ENCODE assay signal across 19 cellular contexts in the genomic region with DNA sequence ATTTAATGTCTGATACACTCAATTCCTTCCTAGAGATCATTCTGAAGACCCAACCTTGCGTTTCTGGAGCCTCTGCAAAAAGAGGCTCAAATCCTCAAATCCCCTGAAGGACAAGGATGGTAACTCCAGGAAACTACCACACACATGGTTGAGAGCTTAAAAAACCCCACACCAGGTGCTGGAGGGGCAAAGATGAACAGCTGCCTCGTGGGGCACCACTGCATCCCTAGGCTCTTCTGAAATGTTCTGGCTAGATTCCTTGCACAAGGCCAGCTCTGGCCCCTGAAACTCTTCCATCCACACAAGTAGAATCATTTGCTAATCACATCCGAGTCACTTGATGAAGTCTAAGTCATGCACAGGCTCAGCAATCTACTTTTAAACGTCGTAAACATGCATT.
DNase-seq lines count a peak whose midpoint lies in the region; ATAC-seq, FAIRE-seq and TF ChIP-seq lines count a peak whose summit lies in the region.
"Had no signal": no experiment of that assay in that cellular context is flagged by ENCODE, and none has a peak within 500 bp of the region (broad histone marks: within the 10 kb centered on the region; RNA-seq: fewer than 3 reads in every experiment).

No MANE protein-coding gene starts in this region.

- POLR2A ChIA-PET in activated CD4-positive, alpha-beta memory T cell treated with anti-CD3 and anti-CD28 coated beads, Interleukin-2, amount 10 ng/mL, durations not matched to agents 7 days and 5 days (lab: Charles Lee): no interaction called here

- H3K4me3 Mint-ChIP-seq in natural killer cell: no peak overlapping the region
- H3K4me3 Mint-ChIP-seq in natural killer cell treated with Interleukin-12 subunit alpha and Interleukin-12 subunit beta and Interleukin-15 and Interleukin-18, amount 100 ng/mL, for 72 hours: no peak overlapping the region
- H3K4me3 Mint-ChIP-seq in activated CD4-positive, alpha-beta memory T cell treated with anti-CD3 and anti-CD28 coated beads, Interleukin-2, amount 10 ng/mL, durations not matched to agents 7 days and 5 days: no peak overlapping the region
- H3K4me3 Mint-ChIP-seq: B cell; CD4-positive, alpha-beta memory T cell had no signal

- ATAC-seq in natural killer cell (no peak), HG02588 (IDR thresholded peaks at IDR 0.05; ENCODE audit: unreplicated experiment) (no peak)
- ATAC-seq in natural killer cell treated with Interleukin-12 subunit alpha and Interleukin-12 subunit beta and Interleukin-15 and Interleukin-18, amount 100 ng/mL, for 72 hours: no peak

- H3K4me1 Mint-ChIP-seq in natural killer cell: peaks cover 0 to 3% of the 10 kb centered on the region in 2 donors
- peaks cover 0 to 2% of the 10 kb centered on the region in 2 donors for H3K4me1 Mint-ChIP-seq in natural killer cell treated with Interleukin-12 subunit alpha and Interleukin-12 subunit beta and Interleukin-15 and Interleukin-18, amount 100 ng/mL, for 72 hours (ENCODE audit: low read depth in 2 of 2)
- H3K4me1 Mint-ChIP-seq in activated CD4-positive, alpha-beta memory T cell treated with anti-CD3 and anti-CD28 coated beads, Interleukin-2, amount 10 ng/mL, durations not matched to agents 7 days and 5 days: no peaks in the 10 kb centered on the region
- H3K4me1 Mint-ChIP-seq: B cell had no signal

- intact Hi-C loops in natural killer cell (cut with micrococcal nuclease): no loop called here

- DNase-seq in natural killer cell: no peak
- DNase-seq in natural killer cell treated with Interleukin-12 subunit alpha and Interleukin-12 subunit beta and Interleukin-15 and Interleukin-18, amount 100 ng/mL, for 72 hours (ENCODE audit: low spot score): no peak
- DNase-seq in RCC 7860 (ENCODE audit: low spot score): peak; percentile 2
- DNase-seq in myocyte (ENCODE audit: low read depth): peak; percentile 23
- no peak for DNase-seq in activated CD4-positive, alpha-beta memory T cell treated with anti-CD3 and anti-CD28 coated beads, Interleukin-2, amount 10 ng/mL, durations not matched to agents 7 days and 5 days
- DNase-seq in AML-193 (lab: John Stamatoyannopoulos, UW): no peak
- DNase-seq: ACHN; C1 segment of cervical spinal cord; CD4-positive, alpha-beta memory T cell; COR-L47; DMS153; DMS79 treated with DMSO at 0.1 percent for 48 hours; EL had no signal

- H3K36me3 Mint-ChIP-seq in natural killer cell: no peaks in the 10 kb centered on the region
- H3K36me3 Mint-ChIP-seq in natural killer cell treated with Interleukin-12 subunit alpha and Interleukin-12 subunit beta and Interleukin-15 and Interleukin-18, amount 100 ng/mL, for 72 hours: peaks cover 6% of the 10 kb centered on the region
- H3K36me3 Mint-ChIP-seq in activated CD4-positive, alpha-beta memory T cell treated with anti-CD3 and anti-CD28 coated beads, Interleukin-2, amount 10 ng/mL, durations not matched to agents 7 days and 5 days (ENCODE audit: low read depth): peaks cover 47% of the 10 kb centered on the region

- no peaks in the 10 kb centered on the region for H3K27me3 Mint-ChIP-seq in natural killer cell (ENCODE audit: low read depth in 2 of 2)
- H3K27me3 Mint-ChIP-seq in natural killer cell treated with Interleukin-12 subunit alpha and Interleukin-12 subunit beta and Interleukin-15 and Interleukin-18, amount 100 ng/mL, for 72 hours: no peaks in the 10 kb centered on the region
- no peaks in the 10 kb centered on the region for H3K27me3 Mint-ChIP-seq in activated CD4-positive, alpha-beta memory T cell treated with anti-CD3 and anti-CD28 coated beads, Interleukin-2, amount 10 ng/mL, durations not matched to agents 7 days and 5 days
- H3K27me3 Mint-ChIP-seq: B cell; CD4-positive, alpha-beta memory T cell had no signal

- FAIRE-seq in RCC 7860 (lab: Jason Lieb, UNC): no peak
- FAIRE-seq: D721Med, G401.6, GM12891, H1 had no signal

- CTCF ChIA-PET in activated CD4-positive, alpha-beta memory T cell treated with anti-CD3 and anti-CD28 coated beads, Interleukin-2, amount 10 ng/mL, durations not matched to agents 7 days and 5 days (lab: Charles Lee): no interaction called here

- TF ChIP-seq CTCF in natural killer cell (IDR thresholded peaks at IDR 0.05): no peak

- H3K27ac Mint-ChIP-seq in natural killer cell: peak overlapping the region; percentile 0 to 35
- no peak overlapping the region for H3K27ac Mint-ChIP-seq in natural killer cell treated with Interleukin-12 subunit alpha and Interleukin-12 subunit beta and Interleukin-15 and Interleukin-18, amount 100 ng/mL, for 72 hours
- no peak overlapping the region for H3K27ac Mint-ChIP-seq in activated CD4-positive, alpha-beta memory T cell treated with anti-CD3 and anti-CD28 coated beads, Interleukin-2, amount 10 ng/mL, durations not matched to agents 7 days and 5 days
- H3K27ac Mint-ChIP-seq: B cell had no signal

- no peaks in the 10 kb centered on the region for H3K9me3 Mint-ChIP-seq in natural killer cell
- H3K9me3 Mint-ChIP-seq in natural killer cell treated with Interleukin-12 subunit alpha and Interleukin-12 subunit beta and Interleukin-15 and Interleukin-18, amount 100 ng/mL, for 72 hours: peaks cover 4% of the 10 kb centered on the region
- peaks cover 9% of the 10 kb centered on the region for H3K9me3 Mint-ChIP-seq in activated CD4-positive, alpha-beta memory T cell treated with anti-CD3 and anti-CD28 coated beads, Interleukin-2, amount 10 ng/mL, durations not matched to agents 7 days and 5 days

Comparison
In these comparisons a context has a peak if more than half of its experiments do, and no peak if none do; other contexts are left out.
1. H3K27ac Mint-ChIP-seq: peak in natural killer cell (2 of 2); none in natural killer cell treated with Interleukin-12 subunit alpha and Interleukin-12 subunit beta and Interleukin-15 and Interleukin-18, amount 100 ng/mL, for 72 hours (0 of 2) and activated CD4-positive, alpha-beta memory T cell treated with anti-CD3 and anti-CD28 coated beads, Interleukin-2, amount 10 ng/mL, durations not matched to agents 7 days and 5 days (single experiment).
2. DNase-seq: peak in RCC 7860 (single experiment) and myocyte (single experiment); none in natural killer cell (single experiment), natural killer cell treated with Interleukin-12 subunit alpha and Interleukin-12 subunit beta and Interleukin-15 and Interleukin-18, amount 100 ng/mL, for 72 hours (single experiment), activated CD4-positive, alpha-beta memory T cell treated with anti-CD3 and anti-CD28 coated beads, Interleukin-2, amount 10 ng/mL, durations not matched to agents 7 days and 5 days (single experiment) and AML-193 (0 of 2).